Comparison of ENCODE assay signal across 1 cellular context in genomic region chr5:109836280-109836679, GRCh38.
TF ChIP-seq lines count a peak whose summit lies in the region.

No MANE protein-coding gene starts in this region.

TF ChIP-seq in H1, 55 proteins besides CTCF, POLR2A, EP300 and RAD21:
- no peak for TF ChIP-seq EGR1 (IDR thresholded peaks at IDR 0.05; ENCODE audit: borderline replicate concordance, low read depth, low read length)
- TF ChIP-seq, protein P1, sequence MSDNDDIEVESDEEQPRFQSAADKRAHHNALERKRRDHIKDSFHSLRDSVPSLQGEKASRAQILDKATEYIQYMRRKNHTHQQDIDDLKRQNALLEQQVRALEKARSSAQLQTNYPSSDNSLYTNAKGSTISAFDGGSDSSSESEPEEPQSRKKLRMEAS (IDR thresholded peaks at IDR 0.05), result 0 out of 2 replicates have a peak, but pooled peaks have one; percentile 28
TF ChIP-seq in H1: peak in this region for 1.
